8 cellular contexts compared by ENCODE assay signal in genomic region chr2:96537066-96537733, GRCh38. TPM values are rescaled to one million over a fixed set of nuclear protein-coding genes. Genes with fewer than 3 reads are reported as not detected.
A peak's percentile ranks its signal among the peaks of the same experiment; 100 is the strongest.
DNase-seq lines count a peak whose midpoint lies in the region; ATAC-seq, FAIRE-seq and TF ChIP-seq lines count a peak whose summit lies in the region.

No MANE protein-coding gene starts in this region.

- no peaks in the 10 kb centered on the region for H3K9me3 ChIP-seq in H1 (ENCODE audit: insufficient read depth in 2 of 2, low read depth in 1 of 2, low read length in 1 of 2)
- H3K9me3 ChIP-seq in mucosa of descending colon = no peaks in the 10 kb centered on the region

- H3K27me3 ChIP-seq in H1 (replicated peaks in 1 of 4; ENCODE audit: control insufficient read depth in 3 of 4, extremely low read depth in 1 of 4, insufficient read depth in 3 of 4, low read length in 3 of 4) = peaks cover 10 to 30% (median 25%) of the 10 kb centered on the region in 4 experiments; a peak in 6 of 7 replicates

- peaks cover 14% of the 10 kb centered on the region; the same call in 1 of the 2 replicates for H3K23me2 ChIP-seq in H1 (ENCODE audit: low read depth, low read length)

- no peak overlapping the region for H3K4ac ChIP-seq in H1 (replicated peaks; ENCODE audit: insufficient read length, low read depth, low read length)

- intact Hi-C loops in mucosa of descending colon (cut with DNase I, micrococcal nuclease) = no loop called here

- no peak overlapping the region for H4K91ac ChIP-seq in H1 (replicated peaks; ENCODE audit: insufficient read length, low read length)

- H3K9ac ChIP-seq in H1 (replicated peaks in 1 of 4; ENCODE audit: extremely low read depth in 1 of 4, low read depth in 3 of 4, low read length in 3 of 4) = peak overlapping the region in 1 of 4 experiments; percentile 59; a peak in 3 of 7 replicates

- TF ChIP-seq CTCF in H1 (IDR thresholded peaks at IDR 0.05; ENCODE audit: control extremely low read depth in 1 of 3, insufficient read depth in 1 of 3, low read depth in 1 of 3, low read length in 3 of 3) = no peak
- TF ChIP-seq CTCF in mucosa of descending colon (IDR thresholded peaks at IDR 0.05) = no peak

- POLR2A ChIA-PET in H1 (lab: Charles Lee; ENCODE audit: partially characterized antibody) = interaction anchor here (4.6 kb wide), 1 partner anchor 12 kb away, joined by 33 read pairs; no protein-coding TSS in a partner anchor

- ATAC-seq in GM18520 (IDR thresholded peaks at IDR 0.05; ENCODE audit: unreplicated experiment) = peak; percentile 35
- peak; percentile 59 for ATAC-seq in HG02870 (IDR thresholded peaks at IDR 0.05; ENCODE audit: unreplicated experiment)
- ATAC-seq in mucosa of descending colon = peak; percentile 50

- no peak; a peak in 1 of 3 replicates for TF ChIP-seq POLR2A in H1 (IDR thresholded peaks at IDR 0.05; ENCODE audit: control extremely low read depth in 1 of 2, low read depth in 2 of 2, low read length in 2 of 2)

- H4K20me1 ChIP-seq in H1 (replicated peaks in 1 of 2; ENCODE audit: control insufficient read depth in 1 of 2, insufficient read depth in 2 of 2, low read length in 2 of 2) = peaks cover 9 to 11% of the 10 kb centered on the region in 2 experiments

- H2AK5ac ChIP-seq in H1 (ENCODE audit: low read depth, low read length) = no peak overlapping the region

- H3K18ac ChIP-seq in H1 (ENCODE audit: extremely low read depth, low read length) = no peak overlapping the region; the same call in 1 of the 2 replicates

- H3K56ac ChIP-seq in H1 (replicated peaks; ENCODE audit: insufficient read length, low read depth, low read length) = no peak overlapping the region

- H3K14ac ChIP-seq in H1 (ENCODE audit: insufficient read length) = no peak overlapping the region

- no peak overlapping the region for H2BK20ac ChIP-seq in H1 (ENCODE audit: low read length)

- TF ChIP-seq EP300 in H1 (IDR thresholded peaks at IDR 0.05; ENCODE audit: borderline replicate concordance in 1 of 2, low read depth in 2 of 2, low read length in 2 of 2) = no peak

- H2BK5ac ChIP-seq in H1 (ENCODE audit: low read depth, low read length) = no peak overlapping the region

- no peak overlapping the region for H2BK120ac ChIP-seq in H1 (replicated peaks; ENCODE audit: low read depth, low read length)

- peak; percentile 48 for DNase-seq in NCI-H69 (lab: John Stamatoyannopoulos, UW)
- peak; percentile 74 to 79 for DNase-seq in activated CD8-positive, alpha-beta memory T cell treated with anti-CD3 and anti-CD28 coated beads for 1 hour (ENCODE audit: extremely low read depth in 1 of 2, low read depth in 1 of 2)
- DNase-seq in H1 (ENCODE audit: low read depth in 1 of 2, low spot score in 2 of 2) = no peak
- peak; percentile 82 to 92 (median 83) for DNase-seq in mucosa of descending colon
- peak; percentile 90 for DNase-seq in stimulated activated CD8-positive, alpha-beta memory T cell treated with anti-CD3 and anti-CD28 coated beads, Interleukin-4, amount 100 ng/mL, for 48 hours
- DNase-seq in HPDE6-E6E7 (ENCODE audit: extremely low spot score) = no peak

- no peak for FAIRE-seq in H1 (lab: Jason Lieb, UNC)

- CTCF ChIA-PET in H1 (lab: Charles Lee; ENCODE audit: partially characterized antibody) = interaction anchor here (1.0 to 18.5 kb wide), 4 partner anchors 9 to 130 kb away, joined by 3 to 361 read pairs (median 28); no protein-coding TSS in a partner anchor

- no peaks in the 10 kb centered on the region; the same call in 1 of the 2 replicates for H3K79me1 ChIP-seq in H1 (ENCODE audit: low read depth, low read length)

- peak overlapping the region; percentile 19 to 73 (median 53) for H3K4me3 ChIP-seq in H1 (ENCODE audit: extremely low read depth in 1 of 4, insufficient read depth in 2 of 4, low read depth in 3 of 4, low read length in 4 of 4)
- H3K4me3 ChIP-seq in mucosa of descending colon = peak overlapping the region; percentile 59

- no peak for TF ChIP-seq RAD21 in H1 (IDR thresholded peaks at IDR 0.05 in 1 of 2, conservative IDR thresholded peaks at IDR 0.05 in 1 of 2; ENCODE audit: low read depth in 2 of 2, low read length in 2 of 2)

- H4K8ac ChIP-seq in H1 (ENCODE audit: extremely low read depth, insufficient read depth, low read length) = peak overlapping the region; percentile 76; the same call in 1 of the 2 replicates

- no peaks in the 10 kb centered on the region for H3K79me2 ChIP-seq in H1 (ENCODE audit: control insufficient read depth in 1 of 2, insufficient read depth in 2 of 2, low read length in 2 of 2)

- H3K27ac ChIP-seq in H1 (ENCODE audit: low read depth, low read length) = no peak overlapping the region

- no peak overlapping the region for H3K23ac ChIP-seq in H1 (ENCODE audit: insufficient read length)

- WGBS in H1 (ENCODE audit: extremely low coverage in 1 of 2, insufficient coverage in 1 of 2, insufficient read length in 1 of 2, insufficient replicate concordance in 2 of 2, low coverage in 1 of 2, low lambda C conversion rate in 2 of 2, missing lambda C conversion rate in 1 of 2), 2 experiments = 3% methylated on average over 46 of the region's 61 CpGs; no CpG with 5 or more reads in 1 of the 2 experiments

- H3K36me3 ChIP-seq in H1 (ENCODE audit: control insufficient read depth in 2 of 4, insufficient read depth in 4 of 4, low read length in 3 of 4) (no peaks in the 10 kb centered on the region), mucosa of descending colon (ENCODE audit: low read depth) (no peaks in the 10 kb centered on the region)

- no peak overlapping the region for H2BK15ac ChIP-seq in H1 (ENCODE audit: low read length)

- no peak overlapping the region for H2AFZ ChIP-seq in H1 (ENCODE audit: low read length)

- no peak overlapping the region for H2BK12ac ChIP-seq in H1 (ENCODE audit: low read depth, low read length)

- peak overlapping the region; percentile 79 to 90 for H3K4me2 ChIP-seq in H1 (ENCODE audit: insufficient read depth in 1 of 2, low read depth in 2 of 2, low read length in 2 of 2)

- H4K5ac ChIP-seq in H1 (ENCODE audit: insufficient read length, low read depth, low read length) = no peak overlapping the region

- H3K4me1 ChIP-seq in H1 (replicated peaks in 1 of 4; ENCODE audit: control insufficient read depth in 3 of 4, insufficient read depth in 4 of 4, low read length in 3 of 4) (peaks cover 3 to 26% (median 18%) of the 10 kb centered on the region in 4 experiments), mucosa of descending colon (ENCODE audit: low read depth) (peaks cover 48% of the 10 kb centered on the region)

TF ChIP-seq in H1, 55 proteins besides CTCF, POLR2A, EP300 and RAD21 (continues in another document):
- TF ChIP-seq ATF2 (IDR thresholded peaks at IDR 0.05; ENCODE audit: low read length) = no peak
- TF ChIP-seq SAP30 (IDR thresholded peaks at IDR 0.05; ENCODE audit: insufficient read depth, insufficient replicate concordance, low read length) = peak; percentile 44
- TF ChIP-seq TCF12 (IDR thresholded peaks at IDR 0.05; ENCODE audit: low read depth, low read length) = no peak
- TF ChIP-seq EGR1 (IDR thresholded peaks at IDR 0.05; ENCODE audit: borderline replicate concordance, low read depth, low read length) = no peak
- TF ChIP-seq CREB1 (IDR thresholded peaks at IDR 0.05) = no peak
- no peak for TF ChIP-seq TBP (IDR thresholded peaks at IDR 0.05; ENCODE audit: low read depth, low read length)
- no peak for TF ChIP-seq BACH1 (IDR thresholded peaks at IDR 0.05; ENCODE audit: low read length)
- TF ChIP-seq E2F6 (IDR thresholded peaks at IDR 0.05) = peak; percentile 12; the same call in 1 of the 2 replicates
- TF ChIP-seq KDM5A (IDR thresholded peaks at IDR 0.05; ENCODE audit: low read length) = no peak
- TF ChIP-seq HDAC2 (IDR thresholded peaks at IDR 0.05; ENCODE audit: borderline replicate concordance in 1 of 2, low read depth in 2 of 2, low read length in 2 of 2) = peak in 1 of 2 experiments; percentile 20; a peak in 1 of 4 replicates

RNA-seq across cellular contexts. Expression of gene ARID5A, which starts 0.6 kb away (rescaled TPM):
- total RNA-seq in H1 (2021; fragmentation: NEBNext Ultra II Directional; extraction: Animal tissue kit (Norgen Biotek cat#: 25700)) = 4.4 and 5.3 TPM in 2 replicates
- 3.3 and 3.8 TPM in 2 replicates for polyA plus RNA-seq in H1 (2011; rRNA removed)
- 2.8 TPM for polyA plus RNA-seq in H1 (2011; cell fraction: cytosol; rRNA removed)
- 5.1 TPM for polyA plus RNA-seq in H1 (2011; cell fraction: nucleus; rRNA removed)
- polyA plus RNA-seq in H1 (2012, experiment 1 of 2) = 1.8 to 4.2 TPM (median 3.5 TPM) in 4 replicates
- polyA plus RNA-seq in H1 (2012, experiment 2 of 2) = 3.3 TPM
- 4.2 TPM for polyA plus RNA-seq in H1 (2013, experiment 1 of 2)
- polyA plus RNA-seq in H1 (2013, experiment 2 of 2) = 4.2 TPM
- 0.76 and 1.4 TPM in 2 replicates for polyA minus RNA-seq in H1 (2011; rRNA and poly(A)+ RNA removed)
- 4.3 TPM for polyA minus RNA-seq in H1 (2011; cell fraction: cytosol; rRNA and poly(A)+ RNA removed)
- polyA minus RNA-seq in H1 (2011; cell fraction: nucleus; rRNA and poly(A)+ RNA removed) = 3.3 TPM
- total RNA-seq in mucosa of descending colon = 10 to 100 TPM in 2 of 3 donors, 1 to 10 TPM in 1; 4.8 to 17.6 (median 10.3) TPM

RNA-seq across cellular contexts. Expression of gene NEURL3, which starts 32.0 kb away (rescaled TPM):
- not detected in 2 replicates for total RNA-seq in H1 (2021; fragmentation: NEBNext Ultra II Directional; extraction: Animal tissue kit (Norgen Biotek cat#: 25700))
- polyA plus RNA-seq in H1 (2011; rRNA removed) = 0.03 TPM in 1 of 2 replicates, not detected in the other
- not detected for polyA plus RNA-seq in H1 (2011; cell fraction: cytosol; rRNA removed)
- not detected for polyA plus RNA-seq in H1 (2011; cell fraction: nucleus; rRNA removed)
- not detected in 4 replicates for polyA plus RNA-seq in H1 (2012, experiment 1 of 2)
- polyA plus RNA-seq in H1 (2012, experiment 2 of 2) = not detected
- not detected for polyA plus RNA-seq in H1 (2013, experiment 1 of 2)
- not detected for polyA plus RNA-seq in H1 (2013, experiment 2 of 2)
- polyA minus RNA-seq in H1 (2011; rRNA and poly(A)+ RNA removed) = not detected in 2 replicates
- not detected for polyA minus RNA-seq in H1 (2011; cell fraction: cytosol; rRNA and poly(A)+ RNA removed)
- not detected for polyA minus RNA-seq in H1 (2011; cell fraction: nucleus; rRNA and poly(A)+ RNA removed)
- 1 to 10 TPM; 2.1 to 5.2 (median 2.3) TPM for total RNA-seq in mucosa of descending colon

Comparison
In these comparisons a context has a peak if more than half of its experiments do, and no peak if none do; other contexts are left out.
1. DNase-seq: peak in NCI-H69 (single experiment), activated CD8-positive, alpha-beta memory T cell treated with anti-CD3 and anti-CD28 coated beads for 1 hour (2 of 2), mucosa of descending colon (3 of 3) and stimulated activated CD8-positive, alpha-beta memory T cell treated with anti-CD3 and anti-CD28 coated beads, Interleukin-4, amount 100 ng/mL, for 48 hours (single experiment); none in H1 (0 of 2) and HPDE6-E6E7 (single experiment).
2. Peak in every context shown above with its lines, with median percentiles within 50 percentile points of each other: ATAC-seq.